Comparison of ENCODE assay signal across 28 cellular contexts in the genomic region with DNA sequence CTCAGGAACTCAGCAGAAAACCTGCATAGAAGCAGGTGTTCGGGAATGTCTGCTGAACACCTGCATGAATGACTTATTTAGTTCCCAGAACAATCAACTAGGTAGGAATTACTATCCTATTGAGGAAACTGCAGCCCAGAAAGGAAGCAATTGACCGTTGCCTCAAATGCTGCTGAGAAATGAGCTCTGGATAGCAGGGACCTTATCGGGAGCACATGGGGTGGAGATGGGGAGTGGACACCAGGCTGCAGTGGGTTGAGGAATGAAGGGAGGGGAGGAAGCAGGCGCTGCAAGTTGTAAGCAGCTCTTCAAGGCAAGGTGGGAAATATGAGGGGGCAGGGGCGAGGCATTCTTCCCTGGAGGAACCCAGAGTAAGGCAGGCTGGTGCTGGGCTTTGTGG. TPM values are rescaled to one million over a fixed set of nuclear protein-coding genes. Genes with fewer than 3 reads are reported as not detected.
DNase-seq lines count a peak whose midpoint lies in the region; ATAC-seq, FAIRE-seq and TF ChIP-seq lines count a peak whose summit lies in the region.
"Had no signal": no experiment of that assay in that cellular context is flagged by ENCODE, and none has a peak within 500 bp of the region (broad histone marks: within the 10 kb centered on the region; RNA-seq: fewer than 3 reads in every experiment).

No MANE protein-coding gene starts in this region.

- peak; percentile 38 for DNase-seq in RWPE2 (ENCODE audit: low spot score)
- DNase-seq in chondrocyte (ENCODE audit: low spot score): peak; percentile 9
- DNase-seq in mucosa of descending colon: peak in 2 of 3 donors; percentile 42 to 46
- peak; percentile 71 for DNase-seq in small intestine
- DNase-seq in AG08395 (ENCODE audit: low spot score): no peak
- DNase-seq in GM12891 (ENCODE audit: insufficient read length, low spot score): no peak
- no peak for DNase-seq in NCI-H2171 (lab: John Stamatoyannopoulos, UW)
- DNase-seq: AML-193; BE2C; CD4-positive, alpha-beta T cell; DMS 273 treated with DMSO at 0.1 percent for 48 hours; DMS79; EL; GDM1; GOT3; HFFc6 had no signal

- no peaks in the 10 kb centered on the region for H3K27me3 ChIP-seq in RWPE2 (ENCODE audit: insufficient read depth, poor library complexity, severe bottlenecking)
- H3K27me3 ChIP-seq in small intestine (ENCODE audit: control insufficient read depth in 2 of 2, insufficient read depth in 2 of 2, low read length in 2 of 2): no peaks in the 10 kb centered on the region
- H3K27me3 ChIP-seq: BE2C; BLaER1 treated with 17β-estradiol and CSF1 and Interleukin-3, amounts not matched to agents 10 nM and 100 nM had no signal

- no peak overlapping the region for H3K27ac Mint-ChIP-seq in chondrocyte (ENCODE audit: unreplicated experiment)
- H3K27ac Mint-ChIP-seq: CD4-positive, alpha-beta T cell; HFFc6 had no signal

- WGBS in small intestine, 3 donors: 23 to 57% (median 41%) methylated on average over 5 of the region's 5 CpGs

- H3K4me1 ChIP-seq in RWPE2 (ENCODE audit: insufficient read depth, poor library complexity, severe bottlenecking) (peaks cover 15% of the 10 kb centered on the region), mucosa of descending colon (ENCODE audit: low read depth) (peaks cover 10% of the 10 kb centered on the region), small intestine (ENCODE audit: control insufficient read depth in 2 of 2, insufficient read depth in 1 of 2, low read depth in 1 of 2, low read length in 1 of 2) (peaks cover 0 to 6% of the 10 kb centered on the region in 2 donors)
- H3K4me1 ChIP-seq: BE2C, HAP-1 had no signal

- TF ChIP-seq CTCF in RWPE2 (IDR thresholded peaks at IDR 0.05; ENCODE audit: poor library complexity, severe bottlenecking): no peak
- no peak for TF ChIP-seq CTCF in chondrocyte (IDR thresholded peaks at IDR 0.05)
- no peak for TF ChIP-seq CTCF in mucosa of descending colon (IDR thresholded peaks at IDR 0.05)

- intact Hi-C loops in mucosa of descending colon (cut with DNase I, micrococcal nuclease): no loop called here

- no peaks in the 10 kb centered on the region for H3K27me3 Mint-ChIP-seq in chondrocyte (ENCODE audit: low read depth)
- H3K27me3 Mint-ChIP-seq: CD4-positive, alpha-beta T cell; CD8-positive, alpha-beta memory T cell had no signal

- no peaks in the 10 kb centered on the region for H3K9me3 Mint-ChIP-seq in chondrocyte (ENCODE audit: low read depth)
- H3K9me3 Mint-ChIP-seq: CD4-positive, alpha-beta T cell; CD8-positive, alpha-beta memory T cell; HFFc6 had no signal

- no peaks in the 10 kb centered on the region for H3K9me3 ChIP-seq in RWPE2 (ENCODE audit: severe bottlenecking)
- H3K9me3 ChIP-seq in mucosa of descending colon: no peaks in the 10 kb centered on the region
- no peaks in the 10 kb centered on the region for H3K9me3 ChIP-seq in small intestine (ENCODE audit: control insufficient read depth, low read depth)
- H3K9me3 ChIP-seq: BE2C; BLaER1 treated with 17β-estradiol and CSF1 and Interleukin-3, amounts not matched to agents 10 nM and 100 nM; HAP-1 had no signal

- FAIRE-seq in small intestine (lab: Jason Lieb, UNC) (no peak), GM12891 (lab: Jason Lieb, UNC) (no peak)
- FAIRE-seq: A204.1, D721Med, GM12878, GM18507, H54 had no signal

- peaks cover 10% of the 10 kb centered on the region for H3K4me1 Mint-ChIP-seq in chondrocyte (ENCODE audit: low read depth)
- H3K4me1 Mint-ChIP-seq: CD14-positive monocyte; CD8-positive, alpha-beta memory T cell had no signal

- no peak overlapping the region for H3K4me3 Mint-ChIP-seq in chondrocyte (ENCODE audit: unreplicated experiment)
- H3K4me3 Mint-ChIP-seq: CD14-positive monocyte; CD4-positive, alpha-beta T cell; CD8-positive, alpha-beta memory T cell; HFFc6 had no signal

- H3K4me3 ChIP-seq in RWPE2 (ENCODE audit: severe bottlenecking) (no peak overlapping the region), mucosa of descending colon (no peak overlapping the region), small intestine (ENCODE audit: low read depth in 1 of 2, low read length in 2 of 2) (no peak overlapping the region)
- H3K4me3 ChIP-seq: BLaER1 treated with 17β-estradiol and CSF1 and Interleukin-3, amounts not matched to agents 10 nM and 100 nM; GM12878; HAP-1 had no signal

- no peak for TF ChIP-seq POLR2A in GM12891 (IDR thresholded peaks at IDR 0.05; ENCODE audit: low read depth, low read length)

- H3K36me3 ChIP-seq in RWPE2 (ENCODE audit: low read depth) (no peaks in the 10 kb centered on the region), mucosa of descending colon (ENCODE audit: low read depth) (no peaks in the 10 kb centered on the region), small intestine (ENCODE audit: control insufficient read depth in 2 of 2, insufficient read depth in 2 of 2, low read length in 2 of 2) (no peaks in the 10 kb centered on the region)
- H3K36me3 ChIP-seq: BE2C; BLaER1 treated with 17β-estradiol and CSF1 and Interleukin-3, amounts not matched to agents 10 nM and 100 nM; HAP-1 had no signal

- no peaks in the 10 kb centered on the region for H3K36me3 Mint-ChIP-seq in chondrocyte (ENCODE audit: low read depth)
- H3K36me3 Mint-ChIP-seq: CD8-positive, alpha-beta memory T cell had no signal

- no peak for ATAC-seq in RWPE2 (ENCODE audit: low read depth)
- peak; percentile 82 for ATAC-seq in mucosa of descending colon
- ATAC-seq in GM19324 (IDR thresholded peaks at IDR 0.05; ENCODE audit: low FRiP score, unreplicated experiment): no peak
- ATAC-seq: GM12878 had no signal

- H3K27ac ChIP-seq in RWPE2 (ENCODE audit: poor library complexity, severe bottlenecking) (no peak overlapping the region), small intestine (ENCODE audit: low read depth in 1 of 2, low read length in 1 of 2) (peak overlapping the region in 1 of 2 donors; percentile 24)
- H3K27ac ChIP-seq: 22Rv1; BLaER1 treated with 17β-estradiol and CSF1 and Interleukin-3, amounts not matched to agents 10 nM and 100 nM had no signal

TF ChIP-seq in GM12891, 5 proteins besides CTCF, POLR2A, EP300 and RAD21:
- TF ChIP-seq POLR2AphosphoS5 (IDR thresholded peaks at IDR 0.05; ENCODE audit: low read depth, low read length) (no peak), POU2F2 (IDR thresholded peaks at IDR 0.05; ENCODE audit: low read depth, low read length) (no peak), PAX5 (IDR thresholded peaks at IDR 0.05; ENCODE audit: insufficient read depth, low read length, severe bottlenecking) (no peak), SPI1 (IDR thresholded peaks at IDR 0.05; ENCODE audit: low read depth, low read length) (no peak), TAF1 (IDR thresholded peaks at IDR 0.05; ENCODE audit: low read depth, low read length) (no peak)
TF ChIP-seq in GM12891: peak in this region for 0.

RNA-seq across cellular contexts. Expression of a gene that starts 10.8 kb away (rescaled TPM):
- not detected in 3 replicates for total RNA-seq in chondrocyte
- under 1 TPM in 2 of 3 donors, not detected in 1; 0.09 to 0.26 TPM for total RNA-seq in mucosa of descending colon
- under 1 TPM in 1 of 3 donors, not detected in 2; 0.07 TPM for polyA plus RNA-seq in small intestine
- polyA plus RNA-seq in GM12891 (2012; ENCODE audit: low read depth, missing spikeins): not detected
- total RNA-seq: CD4-positive, alpha-beta T cell; CD8-positive, alpha-beta memory T cell; HFFc6 had no signal
- polyA plus RNA-seq: AG04450; CD14-positive monocyte; CD8-positive, alpha-beta memory T cell; GM12878 had no signal

RNA-seq across cellular contexts. Expression of a gene that starts 36.3 kb away (rescaled TPM):
- total RNA-seq in chondrocyte: 7.0 to 7.8 TPM (median 7.5 TPM) in 3 replicates
- total RNA-seq in mucosa of descending colon: 1 to 10 TPM; 6.9 to 9.1 (median 7.7) TPM
- 1 to 10 TPM in 2 of 3 donors, under 1 TPM in 1; 0.89 to 3.7 (median 1.4) TPM for polyA plus RNA-seq in small intestine
- 3.4 TPM for polyA plus RNA-seq in GM12891 (2012; ENCODE audit: low read depth, missing spikeins)

RNA-seq across cellular contexts. Expression of a gene that starts 36.4 kb away (rescaled TPM):
- total RNA-seq in chondrocyte (66.0 to 66.9 TPM (median 66.3 TPM) in 3 replicates), mucosa of descending colon (10 to 100 TPM; 46.5 to 84.7 (median 58.8) TPM)
- polyA plus RNA-seq in small intestine: 10 to 100 TPM; 47.6 to 92.9 (median 62.4) TPM
- 125 TPM for polyA plus RNA-seq in GM12891 (2012; ENCODE audit: low read depth, missing spikeins)

Comparison
In these comparisons a context has a peak if more than half of its experiments do, and no peak if none do; other contexts are left out.
1. DNase-seq: peak in RWPE2 (single experiment), chondrocyte (single experiment), mucosa of descending colon (2 of 3) and small intestine (single experiment); none in AG08395 (single experiment), GM12891 (single experiment) and NCI-H2171 (single experiment).